1 cellular context compared by ENCODE assay signal in genomic region chr14:34714320-34715107, GRCh38.
A peak's percentile ranks its signal among the peaks of the same experiment; 100 is the strongest.
TF ChIP-seq lines count a peak whose summit lies in the region.

TSS of gene CFL2 (minus strand) at chr14:34714593. CDS start at chr14:34714540, 53 bp downstream.

TF ChIP-seq in HepG2, 621 proteins besides CTCF, POLR2A, EP300 and RAD21 (continued from another document and continues in another):
- TF ChIP-seq ZNF337 (CRISPR knock-in tag; IDR thresholded peaks at IDR 0.05; ENCODE audit: borderline replicate concordance, low read depth), result 0 out of 2 replicates have a peak, but pooled peaks have one; percentile 15
- TF ChIP-seq ZNF709 (CRISPR knock-in tag; IDR thresholded peaks at IDR 0.05), result peak; percentile 99
- peak; percentile 47; the same call in 1 of the 2 replicates for TF ChIP-seq ZNF644 (CRISPR knock-in tag; IDR thresholded peaks at IDR 0.05; ENCODE audit: low read depth)
- TF ChIP-seq CC2D1A (CRISPR knock-in tag; IDR thresholded peaks at IDR 0.05), result no peak
- TF ChIP-seq YY1 (IDR thresholded peaks at IDR 0.05; ENCODE audit: insufficient read depth, insufficient replicate concordance, low read depth, low read length), result peak; percentile 94
- TF ChIP-seq ATAD3A (CRISPR knock-in tag; IDR thresholded peaks at IDR 0.05), result 0 out of 2 replicates have a peak, but pooled peaks have one; percentile 51
- TF ChIP-seq MTF2 (CRISPR knock-in tag; IDR thresholded peaks at IDR 0.05; ENCODE audit: borderline replicate concordance), result peak; percentile 79; the same call in 1 of the 2 replicates
- TF ChIP-seq ZNF496 (CRISPR knock-in tag; IDR thresholded peaks at IDR 0.05; ENCODE audit: insufficient replicate concordance), result no peak
- peak; percentile 79; the same call in 1 of the 2 replicates for TF ChIP-seq ATF5 (CRISPR knock-in tag; IDR thresholded peaks at IDR 0.05; ENCODE audit: low read depth)
- peak; percentile 67 for TF ChIP-seq ARID5B (CRISPR knock-in tag; IDR thresholded peaks at IDR 0.05)
- peak; percentile 88 for TF ChIP-seq RXRB (CRISPR knock-in tag; IDR thresholded peaks at IDR 0.05; ENCODE audit: borderline replicate concordance)
- TF ChIP-seq ISL2 (CRISPR knock-in tag; IDR thresholded peaks at IDR 0.05), result peak; percentile 50
- no peak for TF ChIP-seq ATF7 (IDR thresholded peaks at IDR 0.05)
- TF ChIP-seq ATF7 (CRISPR knock-in tag; IDR thresholded peaks at IDR 0.05), result 0 out of 2 replicates have a peak, but pooled peaks have one; percentile 54
- peak; percentile 5; the same call in 1 of the 2 replicates for TF ChIP-seq RFX5 (IDR thresholded peaks at IDR 0.05; ENCODE audit: low read depth, low read length)
- peak; percentile 99 for TF ChIP-seq ZMAT3 (CRISPR knock-in tag; conservative IDR thresholded peaks at IDR 0.05)
- peak; percentile 78 for TF ChIP-seq ZNF646 (CRISPR knock-in tag; IDR thresholded peaks at IDR 0.05)
- TF ChIP-seq CREB1 (IDR thresholded peaks at IDR 0.05), result no peak
- no peak for TF ChIP-seq CREB1 (CRISPR knock-in tag; IDR thresholded peaks at IDR 0.05)
- TF ChIP-seq NCOR1 (IDR thresholded peaks at IDR 0.05; ENCODE audit: borderline replicate concordance, low read length), result no peak; the same call in 1 of the 2 replicates
- peak; percentile 43 for TF ChIP-seq GATAD2A (CRISPR knock-in tag; IDR thresholded peaks at IDR 0.05)
- TF ChIP-seq ZNF24 (IDR thresholded peaks at IDR 0.05), result no peak
- 0 out of 2 replicates have a peak, but pooled peaks have one; percentile 65 for TF ChIP-seq ZNF3 (CRISPR knock-in tag; IDR thresholded peaks at IDR 0.05)
- TF ChIP-seq ZNF800 (CRISPR knock-in tag; IDR thresholded peaks at IDR 0.05), result 0 out of 2 replicates have a peak, but pooled peaks have one; percentile 70
- no peak for TF ChIP-seq ZFP41 (CRISPR knock-in tag; IDR thresholded peaks at IDR 0.05; ENCODE audit: borderline replicate concordance)
- TF ChIP-seq MXD4 (CRISPR knock-in tag; IDR thresholded peaks at IDR 0.05), result peak; percentile 91
- peak; percentile 58 for TF ChIP-seq GMEB1 (CRISPR knock-in tag; IDR thresholded peaks at IDR 0.05; ENCODE audit: borderline replicate concordance)
- peak; percentile 94 for TF ChIP-seq RXRA (CRISPR knock-in tag; IDR thresholded peaks at IDR 0.05)
- TF ChIP-seq GMEB2 (CRISPR knock-in tag; IDR thresholded peaks at IDR 0.05; ENCODE audit: low read depth), result no peak
- peak; percentile 95; the same call in 1 of the 2 replicates for TF ChIP-seq ZNF850 (CRISPR knock-in tag; conservative IDR thresholded peaks at IDR 0.05)
- no peak for TF ChIP-seq JARID2 (CRISPR knock-in tag; IDR thresholded peaks at IDR 0.05; ENCODE audit: insufficient replicate concordance)
- peak; percentile 85; the same call in 1 of the 2 replicates for TF ChIP-seq ZNF773 (CRISPR knock-in tag; IDR thresholded peaks at IDR 0.05; ENCODE audit: borderline replicate concordance)
- peak; percentile 92 for TF ChIP-seq ZNF501 (CRISPR knock-in tag; IDR thresholded peaks at IDR 0.05)
- peak; percentile 27; the same call in 1 of the 2 replicates for TF ChIP-seq ZBED4 (CRISPR knock-in tag; IDR thresholded peaks at IDR 0.05; ENCODE audit: borderline replicate concordance)
- TF ChIP-seq ZMYM3 (CRISPR knock-in tag; IDR thresholded peaks at IDR 0.05), result peak; percentile 50
- peak; percentile 97 for TF ChIP-seq ZNF879 (CRISPR knock-in tag; IDR thresholded peaks at IDR 0.05)
- peak; percentile 11; the same call in 1 of the 2 replicates for TF ChIP-seq ZNF30 (CRISPR knock-in tag; IDR thresholded peaks at IDR 0.05)
- TF ChIP-seq NAIF1 (CRISPR knock-in tag; IDR thresholded peaks at IDR 0.05; ENCODE audit: borderline replicate concordance), result 0 out of 2 replicates have a peak, but pooled peaks have one; percentile 0
- peak; percentile 79 for TF ChIP-seq PITX1 (CRISPR knock-in tag; IDR thresholded peaks at IDR 0.05)
- TF ChIP-seq ATM (IDR thresholded peaks at IDR 0.05; ENCODE audit: borderline replicate concordance), result no peak
- peak; percentile 92 for TF ChIP-seq NFKB2 (CRISPR knock-in tag; IDR thresholded peaks at IDR 0.05; ENCODE audit: borderline replicate concordance)
- peak; percentile 88 for TF ChIP-seq ZNF431 (CRISPR knock-in tag; IDR thresholded peaks at IDR 0.05; ENCODE audit: borderline replicate concordance, low read depth)
- no peak for TF ChIP-seq ZKSCAN1 (IDR thresholded peaks at IDR 0.05; ENCODE audit: low read length)
- TF ChIP-seq BHLHE40 (IDR thresholded peaks at IDR 0.05; ENCODE audit: low read length), result peak; percentile 74; the same call in 1 of the 2 replicates
- TF ChIP-seq ZNF792 (CRISPR knock-in tag; IDR thresholded peaks at IDR 0.05), result peak; percentile 80
